In the genomic region with DNA sequence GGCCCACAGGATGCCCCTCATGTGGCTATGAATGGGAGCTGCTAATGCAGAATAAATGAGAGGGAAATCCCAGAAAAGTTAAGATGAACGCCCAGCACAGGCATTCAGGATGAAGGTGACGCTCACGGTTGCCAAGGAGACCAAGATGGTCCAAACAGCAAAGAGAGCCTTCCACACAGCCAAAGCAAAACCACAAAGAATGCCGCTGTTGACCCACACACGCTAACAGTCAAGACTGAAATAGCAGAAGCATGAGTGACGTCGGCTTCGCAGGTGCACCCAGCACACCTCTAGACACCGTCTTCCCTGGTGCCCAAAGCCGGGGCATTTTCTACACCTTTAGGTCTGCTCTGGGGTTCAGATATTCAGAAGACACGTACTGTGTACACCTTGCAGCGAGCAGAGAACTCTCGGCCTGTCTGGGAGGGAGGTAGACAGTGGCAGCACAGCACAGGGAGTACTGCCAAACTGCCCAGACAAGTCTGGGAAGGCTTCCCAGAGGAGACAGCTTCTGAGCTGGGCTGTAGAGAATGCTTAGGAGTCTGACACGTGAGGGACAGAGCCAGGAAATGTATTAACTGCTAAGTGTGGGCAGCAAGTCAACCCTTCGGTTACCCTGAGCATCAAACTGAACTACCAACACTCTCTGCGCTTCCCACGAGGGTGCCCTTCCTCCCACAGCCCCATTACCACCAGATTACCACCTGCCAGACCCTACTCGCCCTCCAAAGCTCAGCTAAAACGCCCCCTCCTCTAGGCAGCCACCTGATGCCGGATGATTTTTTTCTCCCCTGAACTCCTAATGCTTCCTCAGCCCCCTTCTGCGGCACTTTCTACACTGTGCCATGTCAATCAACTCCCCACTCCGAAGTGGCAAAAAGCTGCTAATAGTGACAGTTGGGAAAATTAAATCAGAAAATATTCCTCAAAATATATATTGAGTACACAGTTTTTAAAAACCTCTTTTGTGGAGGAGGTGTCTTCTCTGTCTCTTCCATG, we compare ENCODE assay signal across 8 cellular contexts. TPM values are rescaled to one million over a fixed set of nuclear protein-coding genes. Genes with fewer than 3 reads are reported as not detected.
DNase-seq lines count a peak whose midpoint lies in the region; ATAC-seq, FAIRE-seq and TF ChIP-seq lines count a peak whose summit lies in the region.

No MANE protein-coding gene starts in this region.

- FAIRE-seq in GM12878 (lab: Jason Lieb, UNC) (peak; percentile 91), pancreas (lab: Jason Lieb, UNC) (no peak)

- H3K27ac ChIP-seq in BLaER1 treated with 17β-estradiol and CSF1 and Interleukin-3, amounts not matched to agents 10 nM and 100 nM = peak overlapping the region in 10 of 11 experiments; percentile 2 to 66 (median 42); a peak in 17 of 22 replicates
- peak overlapping the region; percentile 84 for H3K27ac ChIP-seq in PC-9
- H3K27ac ChIP-seq in GM12878 (ENCODE audit: control insufficient read depth, insufficient read depth) = peak overlapping the region; percentile 85
- peak overlapping the region in 3 of 4 donors; percentile 42 to 50 (median 45) for H3K27ac ChIP-seq in pancreas

- peak; percentile 67 to 96 for DNase-seq in PC-9
- peak; percentile 82 for DNase-seq in GM12878 (ENCODE audit: low read depth, low spot score)
- peak in 1 of 6 donors; percentile 59 for DNase-seq in pancreas
- DNase-seq in NCI-H1436 treated with DMSO at 0.1 percent for 48 hours (lab: John Stamatoyannopoulos, UW) = no peak
- no peak for DNase-seq in NCI-H1048 (lab: John Stamatoyannopoulos, UW)

- H3K4me3 ChIP-seq in BLaER1 treated with 17β-estradiol and CSF1 and Interleukin-3, amounts not matched to agents 10 nM and 100 nM = peak overlapping the region in 1 of 10 experiments; percentile 5; a peak in 2 of 20 replicates
- H3K4me3 ChIP-seq in PC-9 (peak overlapping the region; percentile 41; the same call in 1 of the 2 replicates), GM12878 (peak overlapping the region; percentile 61; the same call in 1 of the 2 replicates), pancreas (no peak overlapping the region)

- ATAC-seq in GM18873 (IDR thresholded peaks at IDR 0.05; ENCODE audit: low FRiP score, unreplicated experiment) (peak; percentile 65), HG03045 (IDR thresholded peaks at IDR 0.05; ENCODE audit: unreplicated experiment) (peak; percentile 79), GM12878 (peak; percentile 61), pancreas (peak in 3 of 4 donors; percentile 31 to 62 (median 52))

- TF ChIP-seq POLR2A in GM12878 (IDR thresholded peaks at IDR 0.05; ENCODE audit: low read depth, low read length) = peak; percentile 53; the same call in 1 of the 2 replicates

- SMC1A ChIA-PET in GM12878 (lab: Charles Lee; ENCODE audit: uncharacterized antibody, unreplicated experiment) = interaction anchor here (0.9 to 22.7 kb wide), 12 partner anchors 11 to 50 kb away, joined by 3 to 349 read pairs (median 4); partner anchors contain the start of gene CCDC88C

- TF ChIP-seq RAD21 in GM12878 (IDR thresholded peaks at IDR 0.05; ENCODE audit: insufficient read depth, low read depth, low read length) = no peak

- peaks cover 0 to 89% (median 56%) of the 10 kb centered on the region in 11 experiments; a peak in 18 of 22 replicates for H4K20me1 ChIP-seq in BLaER1 treated with 17β-estradiol and CSF1 and Interleukin-3, amounts not matched to agents 10 nM and 100 nM
- no peaks in the 10 kb centered on the region for H4K20me1 ChIP-seq in PC-9 (ENCODE audit: insufficient read depth)
- H4K20me1 ChIP-seq in GM12878 (ENCODE audit: control insufficient read depth, insufficient read depth) = no peaks in the 10 kb centered on the region

- in situ Hi-C loops in GM12878 (cut with MboI) = loop anchor here (25.0 kb wide), 1 partner anchor 1395 kb away; no protein-coding TSS in a partner anchor

- H3K36me3 ChIP-seq in BLaER1 treated with 17β-estradiol and CSF1 and Interleukin-3, amounts not matched to agents 10 nM and 100 nM = no peaks in the 10 kb centered on the region
- H3K36me3 ChIP-seq in PC-9 (ENCODE audit: low read depth) = no peaks in the 10 kb centered on the region
- H3K36me3 ChIP-seq in GM12878 (ENCODE audit: control insufficient read depth in 2 of 2, insufficient read depth in 2 of 2, low read length in 1 of 2) = peaks cover 0 to 17% of the 10 kb centered on the region in 2 experiments; a peak in 2 of 4 replicates
- H3K36me3 ChIP-seq in pancreas = no peaks in the 10 kb centered on the region

- CTCF ChIA-PET in PC-9 (lab: Charles Lee) (interaction anchor here (0.7 kb wide), 1 partner anchor 46 kb away, joined by 3 read pairs; no protein-coding TSS in a partner anchor), GM12878 (lab: Yijun Ruan, JAX) (interaction anchor here (0.7 to 2.5 kb wide), 10 partner anchors 13 to 60 kb away, joined by 3 to 12 read pairs (median 3); no protein-coding TSS in a partner anchor)

- POLR2A ChIA-PET in PC-9 (lab: Charles Lee; ENCODE audit: unreplicated experiment) = no interaction called here
- POLR2A ChIA-PET in GM12878 (lab: Charles Lee) = interaction anchor here (0.9 to 2.4 kb wide), 6 partner anchors 9 to 124 kb away, joined by 3 to 9 read pairs (median 6); no protein-coding TSS in a partner anchor

- BruUV-seq in PC-9 (replicated peaks; lab: Mats Ljungman, UMichigan) (no TSS peak), GM12878 (replicated peaks; lab: Mats Ljungman, UMichigan) (TSS peak; percentile 73)

- H2AFZ ChIP-seq in PC-9 (no peak overlapping the region), GM12878 (ENCODE audit: control insufficient read depth, low read depth, low read length) (no peak overlapping the region)

- TF ChIP-seq CTCF in PC-9 (conservative IDR thresholded peaks at IDR 0.05) (no peak), GM12878 (IDR thresholded peaks at IDR 0.05 in 2 of 3, conservative IDR thresholded peaks at IDR 0.05 in 1 of 3; ENCODE audit: control insufficient read depth in 2 of 3, extremely low read depth in 1 of 3, insufficient read depth in 1 of 3, low read depth in 3 of 3, low read length in 3 of 3) (no peak), pancreas (IDR thresholded peaks at IDR 0.05) (no peak)

- intact Hi-C loops in PC-9 (cut with micrococcal nuclease; ENCODE audit: unreplicated experiment) = loop anchor here (1.0 to 5.0 kb wide), 2 partner anchors 16 to 50 kb away; partner anchors contain the start of gene CCDC88C
- intact Hi-C loops in GM12878 (cut with micrococcal nuclease; ENCODE audit: unreplicated experiment) = loop anchor here (1.0 kb wide), 1 partner anchor 16 kb away; no protein-coding TSS in a partner anchor
- intact Hi-C loops in pancreas (cut with DNase I) = no loop called here

- TF ChIP-seq EP300 in GM12878 (IDR thresholded peaks at IDR 0.05; ENCODE audit: borderline replicate concordance in 1 of 2, control insufficient read depth in 1 of 2, low read depth in 2 of 2, low read length in 2 of 2) = peak; percentile 93 to 98

- peak overlapping the region in 8 of 11 experiments; percentile 6 to 60 (median 31); a peak in 12 of 22 replicates for H3K9ac ChIP-seq in BLaER1 treated with 17β-estradiol and CSF1 and Interleukin-3, amounts not matched to agents 10 nM and 100 nM
- H3K9ac ChIP-seq in GM12878 (ENCODE audit: control insufficient read depth, insufficient read depth, low read length) = peak overlapping the region; percentile 61

- H3K4me1 ChIP-seq in BLaER1 treated with 17β-estradiol and CSF1 and Interleukin-3, amounts not matched to agents 10 nM and 100 nM = peaks cover 97 to 100% (median 100%) of the 10 kb centered on the region in 10 experiments
- H3K4me1 ChIP-seq in PC-9 (replicated peaks; ENCODE audit: insufficient read depth) (peaks cover 30% of the 10 kb centered on the region), GM12878 (ENCODE audit: control insufficient read depth, insufficient read depth, low read length) (peaks cover 96% of the 10 kb centered on the region), pancreas (peaks cover 15 to 20% (median 15%) of the 10 kb centered on the region in 3 donors)

- RAD21 ChIA-PET in GM12878 (lab: Charles Lee; ENCODE audit: unreplicated experiment) = interaction anchor here (0.8 to 8.3 kb wide), 11 partner anchors 8 to 48 kb away, joined by 3 to 104 read pairs (median 6); partner anchors contain the start of gene CCDC88C

- H3K79me2 ChIP-seq in PC-9 (ENCODE audit: low read depth) (peaks cover 8% of the 10 kb centered on the region), GM12878 (ENCODE audit: control insufficient read depth, insufficient read depth, low read length) (peaks cover 99% of the 10 kb centered on the region)

- H3K9me3 ChIP-seq in BLaER1 treated with 17β-estradiol and CSF1 and Interleukin-3, amounts not matched to agents 10 nM and 100 nM (replicated peaks in 1 of 11) = no peaks in the 10 kb centered on the region
- H3K9me3 ChIP-seq in PC-9 (ENCODE audit: insufficient read depth, low read depth) = no peaks in the 10 kb centered on the region
- H3K9me3 ChIP-seq in GM12878 (replicated peaks; ENCODE audit: control insufficient read depth, insufficient read depth, low read length) = no peaks in the 10 kb centered on the region
- no peaks in the 10 kb centered on the region for H3K9me3 ChIP-seq in pancreas

- no peaks in the 10 kb centered on the region for H3K27me3 ChIP-seq in BLaER1 treated with 17β-estradiol and CSF1 and Interleukin-3, amounts not matched to agents 10 nM and 100 nM
- no peaks in the 10 kb centered on the region for H3K27me3 ChIP-seq in PC-9 (ENCODE audit: insufficient read depth, low read depth)
- H3K27me3 ChIP-seq in GM12878 (replicated peaks in 1 of 2; ENCODE audit: control insufficient read depth in 2 of 2, insufficient read depth in 2 of 2, low read length in 1 of 2) = no peaks in the 10 kb centered on the region
- no peaks in the 10 kb centered on the region for H3K27me3 ChIP-seq in pancreas

- H3F3A ChIP-seq in PC-9 (ENCODE audit: insufficient read depth, low read depth) = peaks cover 19% of the 10 kb centered on the region

- no peaks in the 10 kb centered on the region for H3K9me2 ChIP-seq in PC-9 (ENCODE audit: insufficient read depth)

- peak overlapping the region; percentile 66 to 92 (median 87) for H3K4me2 ChIP-seq in BLaER1 treated with 17β-estradiol and CSF1 and Interleukin-3, amounts not matched to agents 10 nM and 100 nM
- H3K4me2 ChIP-seq in PC-9 = peak overlapping the region; percentile 76
- peak overlapping the region; percentile 94 for H3K4me2 ChIP-seq in GM12878 (ENCODE audit: control insufficient read depth, insufficient read depth)

- WGBS in GM12878 (ENCODE audit: insufficient coverage, insufficient replicate concordance, low lambda C conversion rate, missing lambda C conversion rate) = 5% methylated on average over 22 of the region's 22 CpGs
- 69 to 70% methylated on average over 22 of the region's 22 CpGs for WGBS in pancreas, 2 donors

RNA-seq across cellular contexts. Expression of gene CCDC88C, which starts 50.1 kb away (rescaled TPM):
- 7.4 and 10.4 TPM in 2 replicates for total RNA-seq in PC-9 (2021)
- total RNA-seq in GM12878 (2013; cell fraction: nucleolus; rRNA removed) = 423 and 447 TPM in 2 replicates
- total RNA-seq in GM12878 (2014; rRNA removed) = 48.4 and 48.8 TPM in 2 replicates
- 35.7 and 41.3 TPM in 2 replicates for total RNA-seq in GM12878 (2014; rRNA removed; fragmentation: Illumina TruSeq; extraction: Trizol)
- 71.3 and 79.6 TPM in 2 replicates for total RNA-seq in GM12878 (2021)
- polyA plus RNA-seq in GM12878 (2011; ENCODE audit: low read depth) = 18.5 TPM
- 37.2 and 39.7 TPM in 2 replicates for polyA plus RNA-seq in GM12878 (2011; rRNA removed)
- 37.8 and 40.4 TPM in 2 replicates for polyA plus RNA-seq in GM12878 (2011; cell fraction: cytosol; rRNA removed)
- polyA plus RNA-seq in GM12878 (2011; cell fraction: nucleus; rRNA removed) = 123 and 167 TPM in 2 replicates
- polyA plus RNA-seq in GM12878 (2012) = 34.9 and 39.6 TPM in 2 replicates
- polyA plus RNA-seq in GM12878 (2014; fragmentation: Illumina TruSeq; extraction: Trizol) = 20.2 and 31.3 TPM in 2 replicates
- polyA plus RNA-seq in GM12878 (2014; fragmentation: Nextera tagmentation; extraction: Ambion mirVana) = 1 to 10 TPM; 4.0 to 7.0 TPM
- 53.5 and 66.2 TPM in 2 replicates for polyA plus RNA-seq in GM12878 (2014; rRNA removed)
- 10 to 100 TPM; 28.9 to 33.4 TPM for polyA plus RNA-seq in GM12878 (2016; fragmentation: Nextera tagmentation; extraction: Ambion mirVana)
- polyA minus RNA-seq in GM12878 (2011; rRNA and poly(A)+ RNA removed) = 69.8 and 107 TPM in 2 replicates
- 26.6 and 28.2 TPM in 2 replicates for polyA minus RNA-seq in GM12878 (2011; cell fraction: cytosol; rRNA and poly(A)+ RNA removed)
- polyA minus RNA-seq in GM12878 (2011; cell fraction: nucleus; rRNA and poly(A)+ RNA removed) = 97.0 and 159 TPM in 2 replicates
- 10 to 100 TPM; 11.5 to 20.2 (median 14.6) TPM for total RNA-seq in pancreas
- polyA plus RNA-seq in pancreas = 10 to 100 TPM; 10.3 to 19.9 TPM

Comparison
In these comparisons a context has a peak if more than half of its experiments do, and no peak if none do; other contexts are left out.
1. H3K4me3 ChIP-seq: peak in PC-9 (single experiment) and GM12878 (single experiment); none in pancreas (0 of 4).
2. DNase-seq: peak in PC-9 (2 of 2) and GM12878 (single experiment); none in NCI-H1436 treated with DMSO at 0.1 percent for 48 hours (single experiment) and NCI-H1048 (single experiment).
3. intact Hi-C loops: an anchor here in PC-9 (1.0 to 5.0 kb wide) and GM12878 (1.0 kb wide); none called in pancreas.
4. Peak in every context shown above with its lines, with median percentiles within 50 percentile points of each other: H3K27ac ChIP-seq, H3K4me2 ChIP-seq and ATAC-seq.